Comparison of ENCODE assay signal across 9 cellular contexts in the genomic region with DNA sequence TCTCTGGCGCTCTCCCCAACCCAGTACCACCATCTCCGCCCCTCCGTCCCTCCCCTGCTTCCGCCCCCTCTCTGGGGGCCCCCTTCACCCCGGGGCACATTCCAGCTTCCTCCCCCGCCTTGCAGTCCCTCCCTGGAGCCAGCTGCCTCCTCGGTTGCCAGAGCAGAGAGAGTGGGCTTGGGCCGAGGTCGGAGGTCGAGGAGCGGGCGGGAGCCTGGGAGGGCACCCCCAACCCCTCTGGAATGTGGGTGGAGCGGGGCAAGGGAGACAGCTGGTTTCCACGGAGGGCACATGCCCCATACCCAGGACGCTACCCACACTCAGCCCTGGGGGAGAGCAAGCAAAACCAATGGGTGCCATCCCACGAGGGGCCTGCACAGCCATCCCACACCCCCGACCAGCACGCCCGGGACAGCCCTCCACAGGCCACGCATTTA. TPM values are rescaled to one million over a fixed set of nuclear protein-coding genes. Genes with fewer than 3 reads are reported as not detected.
DNase-seq lines count a peak whose midpoint lies in the region; ATAC-seq and TF ChIP-seq lines count a peak whose summit lies in the region.
"Had no signal": no experiment of that assay in that cellular context is flagged by ENCODE, and none has a peak within 500 bp of the region (broad histone marks: within the 10 kb centered on the region; RNA-seq: fewer than 3 reads in every experiment).

No MANE protein-coding gene starts in this region.

- TF ChIP-seq CTCF in fibroblast of villous mesenchyme (IDR thresholded peaks at IDR 0.05; ENCODE audit: insufficient read depth, low read depth, low read length): no peak

- H3K27me3 ChIP-seq in SJCRH30: no peaks in the 10 kb centered on the region
- no peaks in the 10 kb centered on the region for H3K27me3 ChIP-seq in rectal smooth muscle tissue (ENCODE audit: control insufficient read depth, insufficient read depth, low read length)

- no peak for ATAC-seq in HG03457 (IDR thresholded peaks at IDR 0.05; ENCODE audit: unreplicated experiment)

- peak overlapping the region; percentile 81 for H3K27ac ChIP-seq in SJCRH30
- H3K27ac ChIP-seq in rectal smooth muscle tissue (ENCODE audit: low read depth, low read length): peak overlapping the region; percentile 76

- DNase-seq in EH (ENCODE audit: low read depth): peak; percentile 63
- peak; percentile 73 to 84 for DNase-seq in SJCRH30
- DNase-seq in fibroblast of villous mesenchyme (ENCODE audit: low read depth): no peak
- no peak for DNase-seq in NCI-H69 (lab: John Stamatoyannopoulos, UW)
- DNase-seq in NCI-H1694 treated with DMSO at 0.1 percent for 48 hours (lab: John Stamatoyannopoulos, UW): no peak
- no peak for DNase-seq in NCI-H2107 treated with DMSO at 0.1 percent for 48 hours (lab: John Stamatoyannopoulos, UW; ENCODE audit: unreplicated experiment)
- DNase-seq: effector CD8-positive, alpha-beta T cell had no signal

- H3K4me1 ChIP-seq in SJCRH30: peaks cover 35% of the 10 kb centered on the region
- H3K4me1 ChIP-seq in rectal smooth muscle tissue (ENCODE audit: control insufficient read depth, insufficient read depth, low read length): peaks cover 26% of the 10 kb centered on the region

- peak overlapping the region; percentile 32 for H3K9ac ChIP-seq in rectal smooth muscle tissue (ENCODE audit: low read length)

- H3K36me3 ChIP-seq in SJCRH30: no peaks in the 10 kb centered on the region; the same call in 1 of the 2 replicates
- H3K36me3 ChIP-seq in rectal smooth muscle tissue (ENCODE audit: control insufficient read depth, insufficient read depth, low read length): no peaks in the 10 kb centered on the region

- H3K9me3 ChIP-seq in SJCRH30 (replicated peaks): no peaks in the 10 kb centered on the region

- H3K4me3 ChIP-seq in SJCRH30 (peak overlapping the region; percentile 62), fibroblast of villous mesenchyme (ENCODE audit: low read depth, low read length) (peak overlapping the region; percentile 72), rectal smooth muscle tissue (ENCODE audit: low read length) (peak overlapping the region; percentile 62)

RNA-seq across cellular contexts. Expression of gene CIRBP, which starts 6.4 kb away (rescaled TPM):
- 159 and 181 TPM in 2 replicates for total RNA-seq in SJCRH30 (2014; rRNA removed; shearing (Covaris generic))
- total RNA-seq in fibroblast of villous mesenchyme: 85.5 and 140 TPM in 2 replicates

RNA-seq across cellular contexts. Expression of gene FAM174C, which starts 12.6 kb away (rescaled TPM):
- 22.3 and 25.1 TPM in 2 replicates for total RNA-seq in SJCRH30 (2014; rRNA removed; shearing (Covaris generic))
- total RNA-seq in fibroblast of villous mesenchyme: 17.3 and 21.9 TPM in 2 replicates

RNA-seq across cellular contexts. Expression of gene MIDN, which starts 14.3 kb away (rescaled TPM):
- total RNA-seq in SJCRH30 (2014; rRNA removed; shearing (Covaris generic)): 9.1 TPM in 2 replicates
- total RNA-seq in fibroblast of villous mesenchyme: 14.2 and 15.5 TPM in 2 replicates

RNA-seq across cellular contexts. Expression of gene ATP5F1D, which starts 21.2 kb away (rescaled TPM):
- total RNA-seq in SJCRH30 (2014; rRNA removed; shearing (Covaris generic)): 25.5 and 32.2 TPM in 2 replicates
- total RNA-seq in fibroblast of villous mesenchyme: 12.1 and 15.1 TPM in 2 replicates

RNA-seq across cellular contexts. Expression of gene EFNA2, which starts 23.0 kb away (rescaled TPM):
- total RNA-seq in SJCRH30 (2014; rRNA removed; shearing (Covaris generic)): 1.0 and 2.8 TPM in 2 replicates
- not detected in 2 replicates for total RNA-seq in fibroblast of villous mesenchyme

Comparison
In these comparisons a context has a peak if more than half of its experiments do, and no peak if none do; other contexts are left out.
1. DNase-seq: peak in EH (single experiment) and SJCRH30 (2 of 2); none in fibroblast of villous mesenchyme (single experiment), NCI-H69 (single experiment), NCI-H1694 treated with DMSO at 0.1 percent for 48 hours (single experiment) and NCI-H2107 treated with DMSO at 0.1 percent for 48 hours (single experiment).
2. Peak in every context shown above with its lines, with median percentiles within 50 percentile points of each other: H3K4me3 ChIP-seq.